In genomic region chr22:30348395-30348794, GRCh38 we compare ENCODE assay signal across 15 cellular contexts. TPM values are rescaled to one million over a fixed set of nuclear protein-coding genes. Genes with fewer than 3 reads are reported as not detected.
DNase-seq lines count a peak whose midpoint lies in the region; ATAC-seq and TF ChIP-seq lines count a peak whose summit lies in the region.
"Had no signal": no experiment of that assay in that cellular context is flagged by ENCODE, and none has a peak within 500 bp of the region (broad histone marks: within the 10 kb centered on the region; RNA-seq: fewer than 3 reads in every experiment).

No MANE protein-coding gene starts in this region.

- DNase-seq in activated CD8-positive, alpha-beta memory T cell treated with anti-CD3 and anti-CD28 coated beads, Interleukin-2, amount 10 ng/mL, durations not matched to agents 7 days and 5 days, result no peak
- DNase-seq in activated CD8-positive, alpha-beta memory T cell treated with anti-CD3 and anti-CD28 coated beads, Interleukin-2, amount 50 U/mL, for 48 hours, result no peak
- no peak for DNase-seq in stimulated activated effector memory CD8-positive, alpha-beta T cell treated with anti-CD3 and anti-CD28 coated beads, Interleukin-12 subunit alpha, Interleukin-12 subunit beta, amount 100 ng/mL, for 72 hours (ENCODE audit: low spot score in 2 of 2)
- no peak for DNase-seq in DMS 273 treated with DMSO at 0.1 percent for 48 hours (lab: John Stamatoyannopoulos, UW)
- no peak for DNase-seq in T-helper 9 cell
- DNase-seq: amniotic stem cell, foreskin melanocyte, NCI-H2029, NCI-H524 treated with DMSO at 0.1 percent for 48 hours had no signal

- peaks cover 11% of the 10 kb centered on the region for H3K4me1 ChIP-seq in Loucy (ENCODE audit: insufficient read depth, low read length, poor library complexity, severe bottlenecking)
- H3K4me1 ChIP-seq: A549, parathyroid adenoma had no signal

- peaks cover 59% of the 10 kb centered on the region for H3K79me2 ChIP-seq in Loucy (ENCODE audit: insufficient read depth, low read length)

- H3K4me3 Mint-ChIP-seq in activated CD8-positive, alpha-beta memory T cell treated with anti-CD3 and anti-CD28 coated beads, Interleukin-2, amount 10 ng/mL, durations not matched to agents 7 days and 5 days, result peak overlapping the region; percentile 16
- H3K4me3 Mint-ChIP-seq in brain, result peak overlapping the region in 1 of 5 experiments; percentile 56
- H3K4me3 Mint-ChIP-seq in stimulated activated effector memory CD8-positive, alpha-beta T cell treated with anti-CD3 and anti-CD28 coated beads, Interleukin-12 subunit alpha, Interleukin-12 subunit beta, amount 100 ng/mL, for 72 hours, result peak overlapping the region; percentile 52

- H3K4me1 Mint-ChIP-seq in activated CD8-positive, alpha-beta memory T cell treated with anti-CD3 and anti-CD28 coated beads, Interleukin-2, amount 10 ng/mL, durations not matched to agents 7 days and 5 days, result peaks cover 56% of the 10 kb centered on the region
- peaks cover 24% of the 10 kb centered on the region for H3K4me1 Mint-ChIP-seq in brain
- peaks cover 60% of the 10 kb centered on the region for H3K4me1 Mint-ChIP-seq in stimulated activated effector memory CD8-positive, alpha-beta T cell treated with anti-CD3 and anti-CD28 coated beads, Interleukin-12 subunit alpha, Interleukin-12 subunit beta, amount 100 ng/mL, for 72 hours

- H3K9me2 ChIP-seq in Loucy (replicated peaks; ENCODE audit: low read depth, low read length), result no peaks in the 10 kb centered on the region

- H3K4me2 ChIP-seq in Loucy (ENCODE audit: low read depth, low read length, poor library complexity, severe bottlenecking), result peak overlapping the region; percentile 45
- H3K4me2 ChIP-seq: A549 had no signal

- H3K9me3 ChIP-seq in Loucy (ENCODE audit: insufficient read depth, low read depth, low read length), result no peaks in the 10 kb centered on the region
- H3K9me3 ChIP-seq: A549 had no signal

- CTCF ChIA-PET in activated CD8-positive, alpha-beta memory T cell treated with anti-CD3 and anti-CD28 coated beads, Interleukin-2, amount 10 ng/mL, durations not matched to agents 7 days and 5 days (lab: Charles Lee), result interaction anchor here (0.6 to 1.4 kb wide), 2 partner anchors 22 to 61 kb away, joined by 3 to 5 read pairs; partner anchors contain the start of gene TBC1D10A

- H3K27me3 ChIP-seq in Loucy (ENCODE audit: insufficient read depth, low read length, poor library complexity, severe bottlenecking), result no peaks in the 10 kb centered on the region

- no peaks in the 10 kb centered on the region for H3F3A ChIP-seq in Loucy (ENCODE audit: low read depth)

- no peak overlapping the region for H3K9ac ChIP-seq in Loucy (ENCODE audit: low read depth, low read length, poor library complexity, severe bottlenecking)
- H3K9ac ChIP-seq: parathyroid adenoma had no signal

- ATAC-seq in activated CD8-positive, alpha-beta memory T cell treated with anti-CD3 and anti-CD28 coated beads, Interleukin-2, amount 10 ng/mL, durations not matched to agents 7 days and 5 days, result peak; percentile 29
- ATAC-seq in stimulated activated effector memory CD8-positive, alpha-beta T cell treated with anti-CD3 and anti-CD28 coated beads, Interleukin-12 subunit alpha, Interleukin-12 subunit beta, amount 100 ng/mL, for 72 hours, result no peak
- ATAC-seq in HG02938 (IDR thresholded peaks at IDR 0.05; ENCODE audit: unreplicated experiment), result no peak
- ATAC-seq: A549, left lobe of liver had no signal

- no peak overlapping the region for H3K4me3 ChIP-seq in Loucy (ENCODE audit: low read length, poor library complexity, severe bottlenecking)
- H3K4me3 ChIP-seq: A549 had no signal

- peaks cover 70% of the 10 kb centered on the region for H3K36me3 Mint-ChIP-seq in activated CD8-positive, alpha-beta memory T cell treated with anti-CD3 and anti-CD28 coated beads, Interleukin-2, amount 10 ng/mL, durations not matched to agents 7 days and 5 days
- H3K36me3 Mint-ChIP-seq in brain, result peaks cover 82% of the 10 kb centered on the region
- H3K36me3 Mint-ChIP-seq in stimulated activated effector memory CD8-positive, alpha-beta T cell treated with anti-CD3 and anti-CD28 coated beads, Interleukin-12 subunit alpha, Interleukin-12 subunit beta, amount 100 ng/mL, for 72 hours, result peaks cover 97% of the 10 kb centered on the region

- peaks cover 37% of the 10 kb centered on the region for H4K20me1 ChIP-seq in Loucy (ENCODE audit: insufficient read depth, low read length, poor library complexity, severe bottlenecking)

- no peak overlapping the region for H2AFZ ChIP-seq in Loucy (ENCODE audit: low read length)
- H2AFZ ChIP-seq: parathyroid adenoma had no signal

- H3K9me3 Mint-ChIP-seq in activated CD8-positive, alpha-beta memory T cell treated with anti-CD3 and anti-CD28 coated beads, Interleukin-2, amount 10 ng/mL, durations not matched to agents 7 days and 5 days (ENCODE audit: low read depth), result no peaks in the 10 kb centered on the region
- H3K9me3 Mint-ChIP-seq in brain, result no peaks in the 10 kb centered on the region
- H3K9me3 Mint-ChIP-seq in stimulated activated effector memory CD8-positive, alpha-beta T cell treated with anti-CD3 and anti-CD28 coated beads, Interleukin-12 subunit alpha, Interleukin-12 subunit beta, amount 100 ng/mL, for 72 hours, result no peaks in the 10 kb centered on the region

- TF ChIP-seq CTCF in Loucy (conservative IDR thresholded peaks at IDR 0.05; ENCODE audit: low read length), result no peak
- no peak for TF ChIP-seq CTCF in brain (conservative IDR thresholded peaks at IDR 0.05)

- peaks cover 89% of the 10 kb centered on the region for H3K36me3 ChIP-seq in Loucy (ENCODE audit: insufficient read depth, low read length)

- H3K27ac Mint-ChIP-seq in activated CD8-positive, alpha-beta memory T cell treated with anti-CD3 and anti-CD28 coated beads, Interleukin-2, amount 10 ng/mL, durations not matched to agents 7 days and 5 days, result peak overlapping the region; percentile 76
- peak overlapping the region in 4 of 5 experiments; percentile 49 to 92 (median 70) for H3K27ac Mint-ChIP-seq in brain
- H3K27ac Mint-ChIP-seq in stimulated activated effector memory CD8-positive, alpha-beta T cell treated with anti-CD3 and anti-CD28 coated beads, Interleukin-12 subunit alpha, Interleukin-12 subunit beta, amount 100 ng/mL, for 72 hours, result peak overlapping the region; percentile 84

- no peaks in the 10 kb centered on the region for H3K27me3 Mint-ChIP-seq in activated CD8-positive, alpha-beta memory T cell treated with anti-CD3 and anti-CD28 coated beads, Interleukin-2, amount 10 ng/mL, durations not matched to agents 7 days and 5 days
- peaks cover 3% of the 10 kb centered on the region for H3K27me3 Mint-ChIP-seq in brain

RNA-seq across cellular contexts. Expression of gene SF3A1, which starts 8.3 kb away (rescaled TPM):
- 100 to 1,000 TPM; 214 to 267 TPM for total RNA-seq in activated CD8-positive, alpha-beta memory T cell treated with anti-CD3 and anti-CD28 coated beads, Interleukin-2, amount 10 ng/mL, durations not matched to agents 7 days and 5 days
- polyA plus RNA-seq in brain (ENCODE audit: insufficient read depth, low read depth, low replicate concordance), result 205 TPM

RNA-seq across cellular contexts. Expression of gene CCDC157, which starts 8.4 kb away (rescaled TPM):
- total RNA-seq in activated CD8-positive, alpha-beta memory T cell treated with anti-CD3 and anti-CD28 coated beads, Interleukin-2, amount 10 ng/mL, durations not matched to agents 7 days and 5 days, result 1 to 10 TPM; 4.9 to 6.2 TPM
- 5.1 TPM for polyA plus RNA-seq in brain (ENCODE audit: insufficient read depth, low read depth, low replicate concordance)

RNA-seq across cellular contexts. Expression of gene TBC1D10A, which starts 21.7 kb away (rescaled TPM):
- total RNA-seq in activated CD8-positive, alpha-beta memory T cell treated with anti-CD3 and anti-CD28 coated beads, Interleukin-2, amount 10 ng/mL, durations not matched to agents 7 days and 5 days, result 10 to 100 TPM; 32.2 to 48.1 TPM
- polyA plus RNA-seq in brain (ENCODE audit: insufficient read depth, low read depth, low replicate concordance), result 13.6 TPM

RNA-seq across cellular contexts. Expression of gene RNF215, which starts 38.8 kb away (rescaled TPM):
- 10 to 100 TPM in 1 of 2 experiments, 1 to 10 TPM in 1; 8.5 to 10.5 TPM for total RNA-seq in activated CD8-positive, alpha-beta memory T cell treated with anti-CD3 and anti-CD28 coated beads, Interleukin-2, amount 10 ng/mL, durations not matched to agents 7 days and 5 days
- polyA plus RNA-seq in brain (ENCODE audit: insufficient read depth, low read depth, low replicate concordance), result 8.0 TPM

RNA-seq across cellular contexts. Expression of gene SEC14L2, which starts 48.4 kb away (rescaled TPM):
- 1 to 10 TPM; 2.2 to 4.8 TPM for total RNA-seq in activated CD8-positive, alpha-beta memory T cell treated with anti-CD3 and anti-CD28 coated beads, Interleukin-2, amount 10 ng/mL, durations not matched to agents 7 days and 5 days
- 25.3 TPM for polyA plus RNA-seq in brain (ENCODE audit: insufficient read depth, low read depth, low replicate concordance)
